12 cellular contexts compared by ENCODE assay signal in genomic region chr14:54686871-54687749, GRCh38.
A peak's percentile ranks its signal among the peaks of the same experiment; 100 is the strongest.
DNase-seq lines count a peak whose midpoint lies in the region; ATAC-seq, FAIRE-seq and TF ChIP-seq lines count a peak whose summit lies in the region.
"Had no signal": no experiment of that assay in that cellular context is flagged by ENCODE, and none has a peak within 500 bp of the region (broad histone marks: within the 10 kb centered on the region; RNA-seq: fewer than 3 reads in every experiment).

No MANE protein-coding gene starts in this region.

- ATAC-seq in RWPE2 (ENCODE audit: low read depth) = no peak
- peak; percentile 5 for ATAC-seq in thoracic aorta (ENCODE audit: insufficient number of reproducible peaks, low FRiP score, low read depth)
- ATAC-seq: Panc1 had no signal

- H3K4me3 ChIP-seq in RWPE2 (ENCODE audit: severe bottlenecking) = no peak overlapping the region
- H3K4me3 ChIP-seq in esophagus muscularis mucosa = peak overlapping the region in 1 of 4 donors; percentile 2
- H3K4me3 ChIP-seq in muscle layer of duodenum (ENCODE audit: low read depth in 1 of 2, low read length in 2 of 2) = no peak overlapping the region
- H3K4me3 ChIP-seq in thoracic aorta = peak overlapping the region; percentile 23

- H3K27me3 ChIP-seq in RWPE2 (ENCODE audit: insufficient read depth, poor library complexity, severe bottlenecking) (no peaks in the 10 kb centered on the region), esophagus muscularis mucosa (no peaks in the 10 kb centered on the region), muscle layer of duodenum (ENCODE audit: low read depth, low read length) (no peaks in the 10 kb centered on the region), thoracic aorta (replicated peaks; ENCODE audit: insufficient read depth) (no peaks in the 10 kb centered on the region)

- H3K4me1 ChIP-seq in RWPE2 (ENCODE audit: insufficient read depth, poor library complexity, severe bottlenecking) (peaks cover 44% of the 10 kb centered on the region), esophagus muscularis mucosa (peaks cover 70 to 83% (median 75%) of the 10 kb centered on the region in 4 donors), muscle layer of duodenum (ENCODE audit: control insufficient read depth in 1 of 2, insufficient read depth in 2 of 2, low read length in 2 of 2) (peaks cover 7 to 15% of the 10 kb centered on the region in 2 donors), thoracic aorta (ENCODE audit: control insufficient read depth in 1 of 2, low read depth in 2 of 2) (peaks cover 44 to 87% of the 10 kb centered on the region in 2 donors)

- TF ChIP-seq POLR2A in esophagus muscularis mucosa (IDR thresholded peaks at IDR 0.05; ENCODE audit: low read depth) (no peak), GM12892 (IDR thresholded peaks at IDR 0.05; ENCODE audit: low read depth, low read length) (no peak)

- no peak for TF ChIP-seq EP300 in esophagus muscularis mucosa (IDR thresholded peaks at IDR 0.05)

- no peak for TF ChIP-seq CTCF in RWPE2 (IDR thresholded peaks at IDR 0.05; ENCODE audit: poor library complexity, severe bottlenecking)
- no peak for TF ChIP-seq CTCF in esophagus muscularis mucosa (IDR thresholded peaks at IDR 0.05)
- TF ChIP-seq CTCF in thoracic aorta (IDR thresholded peaks at IDR 0.05) = no peak

- DNase-seq in RWPE2 (ENCODE audit: low spot score) (no peak), esophagus muscularis mucosa (ENCODE audit: extremely low spot score) (no peak), thoracic aorta (ENCODE audit: low spot score) (no peak), NCI-H1048 (lab: John Stamatoyannopoulos, UW) (no peak), GM12892 (ENCODE audit: insufficient read length) (no peak), medulla oblongata (ENCODE audit: extremely low spot score) (no peak), dermis blood vessel endothelial cell (no peak)
- DNase-seq: central memory CD4-positive, alpha-beta T cell; NCI-H1105; NCI-H446 treated with DMSO at 0.1 percent for 48 hours had no signal

- no peak for FAIRE-seq in GM12892 (lab: Jason Lieb, UNC)

- H3K36me3 ChIP-seq in RWPE2 (ENCODE audit: low read depth) (no peaks in the 10 kb centered on the region), esophagus muscularis mucosa (no peaks in the 10 kb centered on the region), muscle layer of duodenum (ENCODE audit: control insufficient read depth in 1 of 2, insufficient read depth in 2 of 2, low read length in 2 of 2) (peaks cover 0 to 4% of the 10 kb centered on the region in 2 donors), thoracic aorta (no peaks in the 10 kb centered on the region)

- H3K27ac ChIP-seq in RWPE2 (ENCODE audit: poor library complexity, severe bottlenecking) (peak overlapping the region; percentile 97), esophagus muscularis mucosa (replicated peaks in 1 of 4) (peak overlapping the region; percentile 76 to 84 (median 80)), muscle layer of duodenum (ENCODE audit: low read length) (peak overlapping the region; percentile 74), thoracic aorta (peak overlapping the region; percentile 75 to 89)

- H3K9me3 ChIP-seq in RWPE2 (ENCODE audit: severe bottlenecking) (no peaks in the 10 kb centered on the region), esophagus muscularis mucosa (no peaks in the 10 kb centered on the region), muscle layer of duodenum (ENCODE audit: control insufficient read depth in 1 of 2, low read length in 2 of 2) (no peaks in the 10 kb centered on the region), thoracic aorta (no peaks in the 10 kb centered on the region)

- 75% methylated on average over 8 of the region's 8 CpGs for WGBS in esophagus muscularis mucosa

- intact Hi-C loops in esophagus muscularis mucosa (cut with DNase I) = loop anchor here (5.0 kb wide), 1 partner anchor 40 kb away; no protein-coding TSS in a partner anchor
